Comparison of ENCODE assay signal across 8 cellular contexts in the genomic region with DNA sequence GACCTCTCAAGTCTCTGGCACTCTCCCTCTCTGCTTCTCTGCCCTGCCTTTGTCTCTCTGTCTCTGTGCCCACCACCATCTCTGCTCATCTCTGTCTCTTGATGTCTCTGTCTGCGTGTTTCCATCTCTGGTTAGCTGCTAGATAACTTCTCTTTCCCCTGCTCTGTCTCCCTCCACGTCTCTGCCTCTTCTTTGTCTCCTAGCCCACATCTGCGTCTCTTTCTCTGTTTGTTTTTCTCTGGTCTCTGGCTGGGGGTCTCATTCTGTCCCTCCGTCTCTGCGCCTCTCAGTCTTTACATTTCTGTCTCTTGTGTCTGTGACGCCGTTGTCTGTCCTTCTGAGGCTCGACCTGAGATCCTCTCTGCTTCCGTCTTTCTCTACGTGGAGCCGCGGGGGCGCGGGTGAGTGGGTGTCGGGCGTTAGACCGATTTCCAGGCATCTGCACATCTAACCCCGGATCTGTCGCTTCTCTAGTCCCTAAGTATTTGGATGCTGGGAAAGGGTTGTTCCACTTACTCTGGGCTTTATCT. TPM values are rescaled to one million over a fixed set of nuclear protein-coding genes. Genes with fewer than 3 reads are reported as not detected.
DNase-seq lines count a peak whose midpoint lies in the region; ATAC-seq and TF ChIP-seq lines count a peak whose summit lies in the region.

No MANE protein-coding gene starts in this region.

- H3K4me1 ChIP-seq in Panc1 (ENCODE audit: control insufficient read depth, insufficient read depth, low read length) (no peaks in the 10 kb centered on the region), tibial artery (peaks cover 0 to 31% (median 24%) of the 10 kb centered on the region in 4 donors)

- H3K4me3 Mint-ChIP-seq in chondrocyte (ENCODE audit: unreplicated experiment): peak overlapping the region; percentile 76
- H3K4me3 Mint-ChIP-seq in nephron progenitor cell: peak overlapping the region; percentile 80

- CTCF ChIA-PET in Panc1 (lab: Charles Lee): interaction anchor here (0.8 kb wide), 1 partner anchor 9 kb away, joined by 4 read pairs; no protein-coding TSS in a partner anchor

- H3K27me3 Mint-ChIP-seq in chondrocyte (ENCODE audit: low read depth): peaks cover 9% of the 10 kb centered on the region
- peaks cover 68% of the 10 kb centered on the region for H3K27me3 Mint-ChIP-seq in nephron progenitor cell (ENCODE audit: low read depth, poor library complexity)

- no peak for TF ChIP-seq CTCF in Panc1 (IDR thresholded peaks at IDR 0.05)
- TF ChIP-seq CTCF in chondrocyte (IDR thresholded peaks at IDR 0.05): no peak
- TF ChIP-seq CTCF in nephron progenitor cell (IDR thresholded peaks at IDR 0.05): no peak
- TF ChIP-seq CTCF in tibial artery (IDR thresholded peaks at IDR 0.05): no peak

- H3K36me3 Mint-ChIP-seq in chondrocyte (ENCODE audit: low read depth) (no peaks in the 10 kb centered on the region), nephron progenitor cell (ENCODE audit: low read depth) (no peaks in the 10 kb centered on the region)

- H3K4me1 Mint-ChIP-seq in chondrocyte (ENCODE audit: low read depth) (peaks cover 29% of the 10 kb centered on the region), nephron progenitor cell (peaks cover 41% of the 10 kb centered on the region)

- BruUV-seq in Panc1 (replicated peaks; lab: Mats Ljungman, UMichigan): no TSS peak

- H3K9me3 Mint-ChIP-seq in chondrocyte (ENCODE audit: low read depth) (no peaks in the 10 kb centered on the region), nephron progenitor cell (no peaks in the 10 kb centered on the region)

- in situ Hi-C loops in Panc1 (cut with HindIII; ENCODE audit: low pct_unique_long_range_greater_than_20kb, low sequenced_read_pairs): no loop called here

- H3K27me3 ChIP-seq in Panc1 (ENCODE audit: control insufficient read depth, insufficient read depth, low read length) (no peaks in the 10 kb centered on the region), tibial artery (peaks cover 8 to 89% of the 10 kb centered on the region in 2 donors)

- peak overlapping the region; percentile 41 to 74 for H3K4me3 ChIP-seq in Panc1 (ENCODE audit: low read depth in 2 of 2, low read length in 2 of 2)
- H3K4me3 ChIP-seq in tibial artery: peak overlapping the region in 1 of 2 donors; percentile 20

- no peak; the same call in 1 of the 2 replicates for ATAC-seq in Panc1
- no peak for ATAC-seq in HG03135 (IDR thresholded peaks at IDR 0.05; ENCODE audit: unreplicated experiment)
- no peak for ATAC-seq in HG02884 (IDR thresholded peaks at IDR 0.05; ENCODE audit: unreplicated experiment)

- no peaks in the 10 kb centered on the region for H3K9me3 ChIP-seq in Panc1 (ENCODE audit: control insufficient read depth, insufficient read depth, low read depth, low read length)
- no peaks in the 10 kb centered on the region for H3K9me3 ChIP-seq in tibial artery

- POLR2A ChIA-PET in Panc1 (lab: Charles Lee): no interaction called here

- no peaks in the 10 kb centered on the region; the same call in 1 of the 2 replicates for H3K36me3 ChIP-seq in Panc1 (ENCODE audit: control insufficient read depth, insufficient read depth, low read length)
- H3K36me3 ChIP-seq in tibial artery: no peaks in the 10 kb centered on the region

- DNase-seq in GM19240 (ENCODE audit: insufficient read length, low spot score): peak; percentile 22
- DNase-seq in Panc1 (ENCODE audit: low read depth, low spot score): no peak
- no peak for DNase-seq in chondrocyte (ENCODE audit: low spot score)
- no peak for DNase-seq in nephron progenitor cell
- no peak for DNase-seq in tibial artery
- DNase-seq in NCI-H2107 treated with DMSO at 0.1 percent for 48 hours (lab: John Stamatoyannopoulos, UW; ENCODE audit: unreplicated experiment): no peak

- H3K27ac ChIP-seq in Panc1 (ENCODE audit: low read length) (peak overlapping the region; percentile 42), tibial artery (no peak overlapping the region)

- intact Hi-C loops in Panc1 (cut with micrococcal nuclease; ENCODE audit: unreplicated experiment): no loop called here
- intact Hi-C loops in tibial artery (cut with DNase I; ENCODE audit: low total_unique reads): no loop called here

- peak overlapping the region; percentile 68 for H3K27ac Mint-ChIP-seq in chondrocyte (ENCODE audit: unreplicated experiment)
- H3K27ac Mint-ChIP-seq in nephron progenitor cell: no peak overlapping the region

RNA-seq across cellular contexts. Expression of gene GIPR, which starts 0.4 kb away (rescaled TPM):
- total RNA-seq in Panc1 (2021; ENCODE audit: unreplicated experiment): 2.0 TPM
- polyA plus RNA-seq in Panc1 (2012; ENCODE audit: insufficient read length): 1.9 TPM
- total RNA-seq in chondrocyte: 0.41 to 2.4 TPM (median 1.3 TPM) in 3 replicates

RNA-seq across cellular contexts. Expression of gene SNRPD2, which starts 23.3 kb away (rescaled TPM):
- total RNA-seq in Panc1 (2021; ENCODE audit: unreplicated experiment): 496 TPM
- polyA plus RNA-seq in Panc1 (2012; ENCODE audit: insufficient read length): 674 TPM
- 310 to 361 TPM (median 314 TPM) in 3 replicates for total RNA-seq in chondrocyte

RNA-seq across cellular contexts. Expression of gene QPCTL, which starts 24.1 kb away (rescaled TPM):
- 19.4 TPM for total RNA-seq in Panc1 (2021; ENCODE audit: unreplicated experiment)
- polyA plus RNA-seq in Panc1 (2012; ENCODE audit: insufficient read length): 20.4 TPM
- total RNA-seq in chondrocyte: 11.9 to 13.7 TPM (median 13.4 TPM) in 3 replicates

RNA-seq across cellular contexts. Expression of gene EML2, which starts 29.2 kb away (rescaled TPM):
- 32.7 TPM for total RNA-seq in Panc1 (2021; ENCODE audit: unreplicated experiment)
- polyA plus RNA-seq in Panc1 (2012; ENCODE audit: insufficient read length): 30.7 TPM
- total RNA-seq in chondrocyte: 20.5 to 28.3 TPM (median 22.4 TPM) in 3 replicates
